21 cellular contexts compared by ENCODE assay signal in the genomic region with DNA sequence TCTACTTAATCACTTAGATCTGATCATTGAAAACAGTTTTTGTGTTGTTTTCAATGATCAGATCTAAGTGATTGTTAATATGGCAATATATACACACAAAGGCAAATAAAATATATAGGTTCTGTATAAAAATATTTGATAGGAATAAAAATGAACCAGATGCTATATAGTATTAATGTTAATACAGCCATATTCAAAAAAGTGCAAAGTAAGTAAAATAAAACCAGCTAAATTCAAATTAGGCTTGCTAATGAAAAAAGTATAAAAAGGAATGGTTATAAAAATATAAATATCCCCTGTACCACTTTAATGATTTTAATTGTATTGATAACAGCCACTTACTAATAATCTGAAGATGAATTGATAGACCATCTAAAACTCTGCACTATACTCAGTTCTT. TPM values are rescaled to one million over a fixed set of nuclear protein-coding genes. Genes with fewer than 3 reads are reported as not detected.
DNase-seq lines count a peak whose midpoint lies in the region; ATAC-seq, FAIRE-seq and TF ChIP-seq lines count a peak whose summit lies in the region.
"Had no signal": no experiment of that assay in that cellular context is flagged by ENCODE, and none has a peak within 500 bp of the region (broad histone marks: within the 10 kb centered on the region; RNA-seq: fewer than 3 reads in every experiment).

No MANE protein-coding gene starts in this region.

- no peaks in the 10 kb centered on the region for H3K27me3 Mint-ChIP-seq in CD4-positive, CD25-positive, alpha-beta regulatory T cell
- H3K27me3 Mint-ChIP-seq: B cell; CD4-positive, alpha-beta memory T cell; CD8-positive, alpha-beta memory T cell had no signal

- no peak overlapping the region for H3K27ac Mint-ChIP-seq in CD4-positive, CD25-positive, alpha-beta regulatory T cell
- H3K27ac Mint-ChIP-seq: B cell; CD4-positive, alpha-beta memory T cell had no signal

- no peak for TF ChIP-seq CTCF in VCaP (conservative IDR thresholded peaks at IDR 0.05)

- peaks cover 11% of the 10 kb centered on the region for H3K36me3 Mint-ChIP-seq in CD4-positive, CD25-positive, alpha-beta regulatory T cell

- H3K27me3 ChIP-seq in CD4-positive, CD25-positive, alpha-beta regulatory T cell (ENCODE audit: control insufficient read depth, insufficient read depth, low read length): no peaks in the 10 kb centered on the region
- H3K27me3 ChIP-seq in small intestine (ENCODE audit: control insufficient read depth in 2 of 2, insufficient read depth in 2 of 2, low read length in 2 of 2): no peaks in the 10 kb centered on the region
- H3K27me3 ChIP-seq: BLaER1 treated with 17β-estradiol and CSF1 and Interleukin-3, amounts not matched to agents 10 nM and 100 nM had no signal

- no peak overlapping the region for H3K4me3 ChIP-seq in CD4-positive, CD25-positive, alpha-beta regulatory T cell (ENCODE audit: low read depth, low read length)
- no peak overlapping the region for H3K4me3 ChIP-seq in small intestine (ENCODE audit: low read depth in 1 of 2, low read length in 2 of 2)
- H3K4me3 ChIP-seq: A549; BLaER1 treated with 17β-estradiol and CSF1 and Interleukin-3, amounts not matched to agents 10 nM and 100 nM had no signal

- peak overlapping the region; percentile 8 for H3K27ac ChIP-seq in CD4-positive, CD25-positive, alpha-beta regulatory T cell (ENCODE audit: insufficient read depth, low read length, poor library complexity, severe bottlenecking)
- peak overlapping the region; percentile 88 for H3K27ac ChIP-seq in VCaP
- no peak overlapping the region for H3K27ac ChIP-seq in small intestine (ENCODE audit: low read depth in 1 of 2, low read length in 1 of 2)
- H3K27ac ChIP-seq: A549; BLaER1 treated with 17β-estradiol and CSF1 and Interleukin-3, amounts not matched to agents 10 nM and 100 nM; C4-2B had no signal

- peak; percentile 23 for FAIRE-seq in small intestine (lab: Jason Lieb, UNC)
- FAIRE-seq: A549, G401.6, GM12891, GM19239 had no signal

- H3K4me1 Mint-ChIP-seq in CD4-positive, CD25-positive, alpha-beta regulatory T cell: peaks cover 39 to 64% (median 52%) of the 10 kb centered on the region in 4 donors

- DNase-seq in CD4-positive, CD25-positive, alpha-beta regulatory T cell: no peak
- DNase-seq in small intestine: no peak
- DNase-seq in 8988T: no peak
- DNase-seq: AML-193; CD4-positive, alpha-beta memory T cell; CD8-positive, alpha-beta memory T cell; COR-L47; DMS 273 treated with DMSO at 0.1 percent for 48 hours; DMS153; DMS53; DMS79 treated with DMSO at 0.1 percent for 48 hours; GF-D8 had no signal

- ATAC-seq in CD4-positive, CD25-positive, alpha-beta regulatory T cell (ENCODE audit: low read depth in 2 of 2): no peak
- no peak for ATAC-seq in HG03159 (IDR thresholded peaks at IDR 0.05; ENCODE audit: unreplicated experiment)
- ATAC-seq: A549 had no signal

- no peak overlapping the region for H3K4me3 Mint-ChIP-seq in CD4-positive, CD25-positive, alpha-beta regulatory T cell
- H3K4me3 Mint-ChIP-seq: B cell; CD4-positive, alpha-beta memory T cell; CD8-positive, alpha-beta memory T cell had no signal

- no peaks in the 10 kb centered on the region for H3K9me3 ChIP-seq in CD4-positive, CD25-positive, alpha-beta regulatory T cell (ENCODE audit: control insufficient read depth in 2 of 2, low read length in 2 of 2)
- no peaks in the 10 kb centered on the region for H3K9me3 ChIP-seq in small intestine (ENCODE audit: control insufficient read depth, low read depth)
- H3K9me3 ChIP-seq: A549 had no signal

- H3K4me1 ChIP-seq in CD4-positive, CD25-positive, alpha-beta regulatory T cell (ENCODE audit: control insufficient read depth, insufficient read depth, low read length, poor library complexity, severe bottlenecking): peaks cover 40% of the 10 kb centered on the region
- no peaks in the 10 kb centered on the region for H3K4me1 ChIP-seq in small intestine (ENCODE audit: control insufficient read depth in 2 of 2, insufficient read depth in 1 of 2, low read depth in 1 of 2, low read length in 1 of 2)

- peaks cover 2% of the 10 kb centered on the region for H3K36me3 ChIP-seq in CD4-positive, CD25-positive, alpha-beta regulatory T cell (ENCODE audit: control insufficient read depth, insufficient read depth, low read length)
- peaks cover 0 to 7% of the 10 kb centered on the region in 2 donors for H3K36me3 ChIP-seq in small intestine (ENCODE audit: control insufficient read depth in 2 of 2, insufficient read depth in 2 of 2, low read length in 2 of 2)

- no peaks in the 10 kb centered on the region for H3K9me3 Mint-ChIP-seq in CD4-positive, CD25-positive, alpha-beta regulatory T cell
- H3K9me3 Mint-ChIP-seq: CD4-positive, alpha-beta memory T cell; CD8-positive, alpha-beta memory T cell had no signal

RNA-seq across cellular contexts. Expression of gene VPS54, which starts 38.4 kb away (rescaled TPM):
- 20.7 TPM for total RNA-seq in CD4-positive, CD25-positive, alpha-beta regulatory T cell
- 10 to 100 TPM in 3 of 4 donors, 1 to 10 TPM in 1; 6.4 to 13.6 (median 11.3) TPM for polyA plus RNA-seq in CD4-positive, CD25-positive, alpha-beta regulatory T cell
- 10 to 100 TPM; 12.3 to 21.7 (median 13.5) TPM for polyA plus RNA-seq in small intestine

Comparison
In these comparisons a context has a peak if more than half of its experiments do, and no peak if none do; other contexts are left out.
1. H3K27ac ChIP-seq: peak in CD4-positive, CD25-positive, alpha-beta regulatory T cell (single experiment) and VCaP (single experiment); none in small intestine (0 of 2).